Comparison of ENCODE assay signal across 12 cellular contexts in the genomic region with DNA sequence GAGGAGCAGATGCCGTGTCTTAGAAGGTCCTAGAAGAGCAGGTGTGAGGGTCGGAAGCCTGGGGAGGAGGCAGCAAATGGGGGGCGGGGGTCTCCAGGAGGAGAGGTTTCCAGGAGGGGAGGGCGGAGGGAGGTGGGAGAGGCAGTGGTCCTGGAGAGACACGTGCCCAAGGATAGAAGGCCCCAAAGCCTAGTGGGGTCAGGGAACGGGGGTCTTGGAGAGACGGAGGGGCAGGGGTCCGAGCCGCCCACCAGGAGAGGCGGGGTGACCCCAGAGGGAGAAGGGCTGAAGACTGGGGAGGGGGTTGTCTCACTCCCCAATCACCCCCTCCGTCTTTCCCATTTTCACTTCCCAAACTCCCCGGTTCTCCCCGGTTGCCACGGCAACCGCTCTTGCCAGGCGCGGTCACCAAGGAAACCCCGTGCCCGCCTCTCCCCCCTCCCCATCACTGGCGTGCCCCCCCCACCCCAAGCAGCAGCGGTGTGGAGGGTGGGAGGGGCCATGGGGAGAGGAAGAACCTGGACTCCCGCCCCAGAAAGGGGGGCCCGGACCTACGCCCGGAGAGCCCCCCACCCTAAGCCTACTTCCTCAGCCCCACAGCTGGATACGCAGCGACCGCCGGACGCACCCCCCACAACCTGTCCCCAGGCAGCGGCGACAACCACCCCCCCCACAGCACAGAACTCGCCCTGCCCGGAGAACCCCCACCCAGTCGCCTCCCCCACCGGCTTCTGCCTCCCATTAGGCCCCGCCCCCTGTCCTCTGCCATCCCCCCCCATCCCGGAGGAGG. TPM values are rescaled to one million over a fixed set of nuclear protein-coding genes. Genes with fewer than 3 reads are reported as not detected.
A peak's percentile ranks its signal among the peaks of the same experiment; 100 is the strongest.
DNase-seq lines count a peak whose midpoint lies in the region; ATAC-seq and TF ChIP-seq lines count a peak whose summit lies in the region.
"Had no signal": no experiment of that assay in that cellular context is flagged by ENCODE, and none has a peak within 500 bp of the region (broad histone marks: within the 10 kb centered on the region; RNA-seq: fewer than 3 reads in every experiment).

No MANE protein-coding gene starts in this region.

- no peaks in the 10 kb centered on the region for H3F3A ChIP-seq in SK-N-SH (replicated peaks; ENCODE audit: insufficient read depth)

- no peak for DNase-seq in activated naive CD4-positive, alpha-beta T cell treated with anti-CD3 and anti-CD28 coated beads for 36 hours
- no peak for DNase-seq in activated naive CD4-positive, alpha-beta T cell treated with anti-CD3 and anti-CD28 coated beads, Interleukin-2, amount 10 ng/mL, durations not matched to agents 7 days and 5 days
- DNase-seq in SK-N-SH (peak; percentile 89), superior temporal gyrus (ENCODE audit: extremely low spot score) (peak; percentile 49), NCI-H446 treated with DMSO at 0.1 percent for 48 hours (lab: John Stamatoyannopoulos, UW) (no peak)
- DNase-seq: activated gamma-delta T cell; NK-92 treated with Interleukin-12 subunit alpha and Interleukin-12 subunit beta, amount 100 ng/mL, for 24 hours had no signal

- POLR2A ChIA-PET in SK-N-SH (lab: Yijun Ruan, JAX), result no interaction called here

- H3K27me3 Mint-ChIP-seq in activated naive CD4-positive, alpha-beta T cell treated with anti-CD3 and anti-CD28 coated beads for 36 hours (ENCODE audit: low read depth), result peaks cover 53% of the 10 kb centered on the region
- H3K27me3 Mint-ChIP-seq in activated naive CD4-positive, alpha-beta T cell treated with anti-CD3 and anti-CD28 coated beads, Interleukin-2, amount 10 ng/mL, durations not matched to agents 7 days and 5 days, result peaks cover 89% of the 10 kb centered on the region

- no peak for TF ChIP-seq CTCF in SK-N-SH (IDR thresholded peaks at IDR 0.05)

- H2AFZ ChIP-seq in SK-N-SH (ENCODE audit: low read depth), result no peak overlapping the region

- peak overlapping the region; percentile 24 for H3K4me3 Mint-ChIP-seq in activated naive CD4-positive, alpha-beta T cell treated with anti-CD3 and anti-CD28 coated beads for 36 hours
- no peak overlapping the region for H3K4me3 Mint-ChIP-seq in activated naive CD4-positive, alpha-beta T cell treated with anti-CD3 and anti-CD28 coated beads, Interleukin-2, amount 10 ng/mL, durations not matched to agents 7 days and 5 days

- H3K4me1 ChIP-seq in SK-N-SH (ENCODE audit: control insufficient read depth in 1 of 2, insufficient read depth in 2 of 2, low read depth in 1 of 2, low read length in 1 of 2), result peaks cover 0 to 15% of the 10 kb centered on the region in 2 experiments; a peak in 1 of 4 replicates
- H3K4me1 ChIP-seq in iPS-15b (ENCODE audit: control insufficient read depth, insufficient read depth, low read length), result peaks cover 9% of the 10 kb centered on the region

- ATAC-seq in GM21737 (IDR thresholded peaks at IDR 0.05; ENCODE audit: unreplicated experiment) (no peak), GM18520 (IDR thresholded peaks at IDR 0.05; ENCODE audit: unreplicated experiment) (no peak)

- no peaks in the 10 kb centered on the region for H3K9me2 ChIP-seq in SK-N-SH

- H3K4me3 ChIP-seq in SK-N-SH (ENCODE audit: low read depth in 2 of 2, low read length in 1 of 2), result peak overlapping the region; percentile 52 to 55; a peak in 3 of 4 replicates
- H3K4me3 ChIP-seq in iPS-15b (ENCODE audit: low read depth, low read length), result peak overlapping the region; percentile 35

- no peaks in the 10 kb centered on the region for H3K36me3 Mint-ChIP-seq in activated naive CD4-positive, alpha-beta T cell treated with anti-CD3 and anti-CD28 coated beads for 36 hours (ENCODE audit: low read depth)
- no peaks in the 10 kb centered on the region for H3K36me3 Mint-ChIP-seq in activated naive CD4-positive, alpha-beta T cell treated with anti-CD3 and anti-CD28 coated beads, Interleukin-2, amount 10 ng/mL, durations not matched to agents 7 days and 5 days

- H3K9ac ChIP-seq in SK-N-SH (no peak overlapping the region), iPS-15b (ENCODE audit: low read depth, low read length) (no peak overlapping the region)

- no peaks in the 10 kb centered on the region for H3K9me3 Mint-ChIP-seq in activated naive CD4-positive, alpha-beta T cell treated with anti-CD3 and anti-CD28 coated beads for 36 hours
- no peaks in the 10 kb centered on the region for H3K9me3 Mint-ChIP-seq in activated naive CD4-positive, alpha-beta T cell treated with anti-CD3 and anti-CD28 coated beads, Interleukin-2, amount 10 ng/mL, durations not matched to agents 7 days and 5 days

- intact Hi-C loops in activated naive CD4-positive, alpha-beta T cell treated with anti-CD3 and anti-CD28 coated beads for 36 hours (cut with micrococcal nuclease), result no loop called here

- WGBS in SK-N-SH (ENCODE audit: low lambda C conversion rate), result 12% methylated on average over 27 of the region's 38 CpGs

- CTCF ChIA-PET in activated naive CD4-positive, alpha-beta T cell treated with anti-CD3 and anti-CD28 coated beads for 36 hours (lab: Charles Lee), result interaction anchor here (1.3 kb wide), 1 partner anchor 11 kb away, joined by 3 read pairs; no protein-coding TSS in a partner anchor
- CTCF ChIA-PET in activated naive CD4-positive, alpha-beta T cell treated with anti-CD3 and anti-CD28 coated beads, Interleukin-2, amount 10 ng/mL, durations not matched to agents 7 days and 5 days (lab: Charles Lee), result no interaction called here
- CTCF ChIA-PET in SK-N-SH (lab: Yijun Ruan, JAX), result interaction anchor here (0.6 to 1.9 kb wide), 3 partner anchors 11 to 30 kb away, joined by 3 to 14 read pairs (median 9); no protein-coding TSS in a partner anchor

- no peaks in the 10 kb centered on the region for H3K36me3 ChIP-seq in SK-N-SH (replicated peaks in 1 of 2; ENCODE audit: control insufficient read depth in 1 of 2, insufficient read depth in 2 of 2, low read length in 1 of 2)
- H3K36me3 ChIP-seq in iPS-15b (ENCODE audit: control insufficient read depth, insufficient read depth, low read length), result no peaks in the 10 kb centered on the region

- H3K27ac Mint-ChIP-seq in activated naive CD4-positive, alpha-beta T cell treated with anti-CD3 and anti-CD28 coated beads for 36 hours, result no peak overlapping the region
- H3K27ac Mint-ChIP-seq in activated naive CD4-positive, alpha-beta T cell treated with anti-CD3 and anti-CD28 coated beads, Interleukin-2, amount 10 ng/mL, durations not matched to agents 7 days and 5 days, result no peak overlapping the region

- no peaks in the 10 kb centered on the region for H3K79me2 ChIP-seq in SK-N-SH (ENCODE audit: insufficient read depth)

- TF ChIP-seq EP300 in SK-N-SH (IDR thresholded peaks at IDR 0.05; ENCODE audit: borderline replicate concordance in 1 of 2, low read depth in 1 of 2, low read length in 1 of 2), result no peak

- H3K9me3 ChIP-seq in SK-N-SH (no peaks in the 10 kb centered on the region), iPS-15b (ENCODE audit: control insufficient read depth, insufficient read depth, low read length) (no peaks in the 10 kb centered on the region)

- no peak overlapping the region; a peak in 1 of 4 replicates for H3K27ac ChIP-seq in SK-N-SH (ENCODE audit: low read depth in 2 of 2, low read length in 1 of 2)

- peak overlapping the region; percentile 74 for H3K4me2 ChIP-seq in SK-N-SH

- no peaks in the 10 kb centered on the region for H3K27me3 ChIP-seq in SK-N-SH (ENCODE audit: insufficient read depth)
- peaks cover 62% of the 10 kb centered on the region for H3K27me3 ChIP-seq in iPS-15b (ENCODE audit: control insufficient read depth, insufficient read depth, low read length)

- no peak for TF ChIP-seq RAD21 in SK-N-SH (IDR thresholded peaks at IDR 0.05; ENCODE audit: low read length)

- H4K20me1 ChIP-seq in SK-N-SH (ENCODE audit: insufficient read depth), result peaks cover 4% of the 10 kb centered on the region

- peaks cover 21% of the 10 kb centered on the region for H3K4me1 Mint-ChIP-seq in activated naive CD4-positive, alpha-beta T cell treated with anti-CD3 and anti-CD28 coated beads for 36 hours (ENCODE audit: low read depth)
- peaks cover 4% of the 10 kb centered on the region for H3K4me1 Mint-ChIP-seq in activated naive CD4-positive, alpha-beta T cell treated with anti-CD3 and anti-CD28 coated beads, Interleukin-2, amount 10 ng/mL, durations not matched to agents 7 days and 5 days

TF ChIP-seq in SK-N-SH, 30 proteins besides CTCF, POLR2A, EP300 and RAD21:
- TF ChIP-seq SMC3 (IDR thresholded peaks at IDR 0.05; ENCODE audit: low read depth, low read length) (no peak), NFIC (IDR thresholded peaks at IDR 0.05; ENCODE audit: borderline replicate concordance) (no peak), MAX (IDR thresholded peaks at IDR 0.05; ENCODE audit: low read depth) (no peak), RFX5 (IDR thresholded peaks at IDR 0.05; ENCODE audit: low read length) (no peak), GABPA (IDR thresholded peaks at IDR 0.05; ENCODE audit: low read depth) (no peak), POLR2AphosphoS5 (IDR thresholded peaks at IDR 0.05; ENCODE audit: low read depth, low read length) (no peak), MEF2A (IDR thresholded peaks at IDR 0.05; ENCODE audit: borderline replicate concordance, low read depth) (no peak), MXI1 (IDR thresholded peaks at IDR 0.05; ENCODE audit: low read depth, low read length) (peak; percentile 29; the same call in 1 of the 2 replicates), YY1 (IDR thresholded peaks at IDR 0.05; ENCODE audit: low read depth) (no peak)

RNA-seq across cellular contexts. Expression of gene LRRC4B, which starts 1.0 kb away (rescaled TPM):
- total RNA-seq in activated naive CD4-positive, alpha-beta T cell treated with anti-CD3 and anti-CD28 coated beads for 36 hours, result not detected
- polyA plus RNA-seq in SK-N-SH (2012; rRNA removed), result 5.4 and 6.9 TPM in 2 replicates
- 2.5 and 6.5 TPM in 2 replicates for polyA plus RNA-seq in SK-N-SH (2012; cell fraction: cytosol; rRNA removed)
- 5.2 and 6.2 TPM in 2 replicates for polyA plus RNA-seq in SK-N-SH (2012; cell fraction: nucleus; rRNA removed)
- total RNA-seq: endothelial cell of umbilical vein had no signal

RNA-seq across cellular contexts. Expression of gene ASPDH, which starts 53.5 kb away (rescaled TPM):
- not detected for total RNA-seq in activated naive CD4-positive, alpha-beta T cell treated with anti-CD3 and anti-CD28 coated beads for 36 hours
- polyA plus RNA-seq in SK-N-SH (2012; rRNA removed), result 0.07 and 0.32 TPM in 2 replicates
- polyA plus RNA-seq in SK-N-SH (2012; cell fraction: cytosol; rRNA removed), result 0.17 and 0.25 TPM in 2 replicates
- 0.17 and 0.56 TPM in 2 replicates for polyA plus RNA-seq in SK-N-SH (2012; cell fraction: nucleus; rRNA removed)
- total RNA-seq: endothelial cell of umbilical vein had no signal
- polyA plus RNA-seq: BJ, endothelial cell of umbilical vein had no signal

RNA-seq across cellular contexts. Expression of gene JOSD2, which starts 56.3 kb away (rescaled TPM):
- total RNA-seq in activated naive CD4-positive, alpha-beta T cell treated with anti-CD3 and anti-CD28 coated beads for 36 hours, result 10 to 100 TPM; 17.2 to 17.9 TPM
- polyA plus RNA-seq in SK-N-SH (2012; rRNA removed), result 71.5 and 81.2 TPM in 2 replicates
- polyA plus RNA-seq in SK-N-SH (2012; cell fraction: cytosol; rRNA removed), result 38.1 and 57.4 TPM in 2 replicates
- polyA plus RNA-seq in SK-N-SH (2012; cell fraction: nucleus; rRNA removed), result 54.2 and 76.0 TPM in 2 replicates

Comparison
In these comparisons a context has a peak if more than half of its experiments do, and no peak if none do; other contexts are left out.
1. DNase-seq: peak in SK-N-SH (single experiment) and superior temporal gyrus (single experiment); none in activated naive CD4-positive, alpha-beta T cell treated with anti-CD3 and anti-CD28 coated beads for 36 hours (single experiment), activated naive CD4-positive, alpha-beta T cell treated with anti-CD3 and anti-CD28 coated beads, Interleukin-2, amount 10 ng/mL, durations not matched to agents 7 days and 5 days (single experiment) and NCI-H446 treated with DMSO at 0.1 percent for 48 hours (single experiment).